ENCODE assay signal across 1 cellular context in the genomic region with DNA sequence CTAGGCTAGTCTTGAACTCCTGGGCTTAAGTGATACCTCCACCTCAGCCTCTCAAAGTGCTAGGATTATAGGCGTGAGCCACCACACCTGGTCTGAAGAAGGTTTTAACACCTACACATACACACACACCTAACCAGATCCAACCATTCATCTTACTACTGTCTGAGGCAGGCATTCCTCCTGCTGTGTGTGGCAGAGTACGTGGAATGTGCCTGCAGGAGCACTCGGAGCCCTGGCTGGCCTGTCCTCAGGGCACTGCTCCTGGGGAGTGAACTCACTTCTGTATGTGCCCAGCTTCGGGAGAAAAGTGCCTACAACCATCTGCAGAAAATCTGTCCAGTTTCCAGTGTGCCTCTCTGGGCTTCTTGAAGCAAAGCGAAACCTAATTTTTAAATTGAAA.
TF ChIP-seq lines count a peak whose summit lies in the region.

No MANE protein-coding gene starts in this region.

TF ChIP-seq in WTC11, 78 proteins besides CTCF, POLR2A, EP300 and RAD21 (continued from another document):
- TF ChIP-seq ATF2 (CRISPR knock-in tag; IDR thresholded peaks at IDR 0.05; ENCODE audit: borderline replicate concordance, low read depth): no peak
- no peak for TF ChIP-seq ZNF512 (CRISPR knock-in tag; IDR thresholded peaks at IDR 0.05; ENCODE audit: borderline replicate concordance)
- TF ChIP-seq GTF2I (CRISPR knock-in tag; conservative IDR thresholded peaks at IDR 0.05): no peak
- TF ChIP-seq RORB (CRISPR knock-in tag; IDR thresholded peaks at IDR 0.05): no peak
- no peak for TF ChIP-seq ZNF219 (CRISPR knock-in tag; IDR thresholded peaks at IDR 0.05; ENCODE audit: borderline replicate concordance)
